ENCODE assay signal across 28 cellular contexts in the genomic region with DNA sequence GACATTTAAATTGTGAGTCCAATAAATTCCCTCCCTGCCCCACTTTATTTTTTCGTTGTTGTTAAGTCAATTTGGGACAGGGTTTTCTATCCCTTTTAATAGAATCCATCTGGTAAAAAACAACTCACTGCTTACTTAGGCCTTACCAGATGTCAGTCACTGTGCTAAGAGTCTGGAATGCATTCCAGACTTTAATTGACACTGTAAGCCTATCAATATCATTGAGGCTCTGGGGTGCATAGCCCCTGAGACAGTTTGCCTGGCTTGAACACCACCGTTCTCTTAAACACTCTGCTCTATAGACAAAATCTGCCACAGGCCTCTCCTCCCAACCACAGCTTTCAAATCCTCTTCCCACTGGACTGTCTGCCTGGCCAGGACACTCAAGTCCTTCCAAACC.
"Had no signal": no experiment of that assay in that cellular context is flagged by ENCODE, and none has a peak within 500 bp of the region (broad histone marks: within the 10 kb centered on the region; RNA-seq: fewer than 3 reads in every experiment).

No MANE protein-coding gene starts in this region.

- H3K9me3 ChIP-seq: neutrophil, pancreas, prostate gland, right lobe of liver, testis, transverse colon, upper lobe of right lung, uterus had no signal

- H3K4me3 Mint-ChIP-seq: naive thymus-derived CD4-positive, alpha-beta T cell; natural killer cell; nephron; neural progenitor cell; stimulated activated effector memory CD8-positive, alpha-beta T cell treated with anti-CD3 and anti-CD28 coated beads, Interleukin-12 subunit alpha, Interleukin-12 subunit beta, amount 100 ng/mL, for 72 hours; stimulated activated naive B cell treated with anti-CD40 and anti-IgM and Interleukin-4, amounts not matched to agents 10 μg/mL and 1 μg/mL and 100 μg/mL, for 72 hours; stimulated activated naive CD8-positive, alpha-beta T cell treated with anti-CD3 and anti-CD28 coated beads, Interleukin-15, amount 100 ng/mL, for 72 hours; type B pancreatic cell had no signal

- H3K27ac Mint-ChIP-seq: naive thymus-derived CD4-positive, alpha-beta T cell; natural killer cell; neural progenitor cell; stimulated activated effector memory CD8-positive, alpha-beta T cell treated with anti-CD3 and anti-CD28 coated beads, Interleukin-12 subunit alpha, Interleukin-12 subunit beta, amount 100 ng/mL, for 72 hours; stimulated activated naive B cell treated with anti-CD40 and anti-IgM and Interleukin-4, amounts not matched to agents 10 μg/mL and 1 μg/mL and 100 μg/mL, for 72 hours; stimulated activated naive CD8-positive, alpha-beta T cell treated with anti-CD3 and anti-CD28 coated beads, Interleukin-15, amount 100 ng/mL, for 72 hours; type B pancreatic cell had no signal

- H3K4me1 ChIP-seq: pancreas, prostate gland, right lobe of liver, sigmoid colon, suprapubic skin, testis, tibial artery, transverse colon, upper lobe of right lung, uterus had no signal

- H3K27ac ChIP-seq: neural progenitor cell, neutrophil, pancreas, prostate gland, right lobe of liver, sigmoid colon, suprapubic skin, testis, tibial artery, transverse colon, upper lobe of right lung, uterus had no signal

- H3K4me1 Mint-ChIP-seq: naive thymus-derived CD4-positive, alpha-beta T cell; natural killer cell; nephron; stimulated activated effector memory CD8-positive, alpha-beta T cell treated with anti-CD3 and anti-CD28 coated beads, Interleukin-12 subunit alpha, Interleukin-12 subunit beta, amount 100 ng/mL, for 72 hours; stimulated activated naive B cell treated with anti-CD40 and anti-IgM and Interleukin-4, amounts not matched to agents 10 μg/mL and 1 μg/mL and 100 μg/mL, for 72 hours; stimulated activated naive CD8-positive, alpha-beta T cell treated with anti-CD3 and anti-CD28 coated beads, Interleukin-15, amount 100 ng/mL, for 72 hours had no signal

- H3K4me3 ChIP-seq: neural progenitor cell, pancreas, prostate gland, right lobe of liver, sigmoid colon, suprapubic skin, testis, tibial artery, transverse colon, upper lobe of right lung, uterus had no signal

- H3K4me2 ChIP-seq: neural progenitor cell had no signal

- DNase-seq: naive thymus-derived CD4-positive, alpha-beta T cell; natural killer cell; nucleus accumbens; pancreas; right cardiac atrium; right lobe of liver; sigmoid colon; small intestine; stimulated activated CD4-positive, alpha-beta T cell treated with anti-CD3 and anti-CD28 coated beads, Interleukin-15, amount 100 ng/mL, for 24 hours; stimulated activated CD4-positive, alpha-beta T cell treated with anti-CD3 and anti-CD28 coated beads, Interleukin-2, amount 100 ng/mL, for 24 hours; stimulated activated CD4-positive, alpha-beta T cell treated with anti-CD3 and anti-CD28 coated beads, Interleukin-2, amount 100 ng/mL, for 48 hours; stimulated activated CD4-positive, alpha-beta T cell treated with anti-CD3 and anti-CD28 coated beads, Interleukin-4, amount 100 ng/mL, for 24 hours; stimulated activated naive B cell treated with anti-CD40 and anti-IgM and Interleukin-4, amounts not matched to agents 10 μg/mL and 1 μg/mL and 100 μg/mL, for 72 hours; stimulated activated naive CD8-positive, alpha-beta T cell treated with anti-CD3 and anti-CD28 coated beads, Interleukin-15, amount 100 ng/mL, for 72 hours; stimulated activated naive CD8-positive, alpha-beta T cell treated with anti-CD3 and anti-CD28 coated beads, Interleukin-15, Interleukin-2, amounts not matched to agents 100 U/mL and 50 U/mL, for 24 hours; substantia nigra; testis; tibial artery; transverse colon; upper lobe of right lung; uterus had no signal

- H3K36me3 ChIP-seq: neural progenitor cell, neutrophil, pancreas, prostate gland, right lobe of liver, sigmoid colon, suprapubic skin, tibial artery, transverse colon, upper lobe of right lung, uterus had no signal

- H3K9me3 Mint-ChIP-seq: natural killer cell, nephron, neural progenitor cell, type B pancreatic cell had no signal

- H3K36me3 Mint-ChIP-seq: natural killer cell; neural progenitor cell; stimulated activated effector memory CD8-positive, alpha-beta T cell treated with anti-CD3 and anti-CD28 coated beads, Interleukin-12 subunit alpha, Interleukin-12 subunit beta, amount 100 ng/mL, for 72 hours; stimulated activated naive B cell treated with anti-CD40 and anti-IgM and Interleukin-4, amounts not matched to agents 10 μg/mL and 1 μg/mL and 100 μg/mL, for 72 hours; type B pancreatic cell had no signal

- H3K27me3 ChIP-seq: neural progenitor cell, pancreas, right lobe of liver, sigmoid colon, suprapubic skin, testis, transverse colon, upper lobe of right lung, uterus had no signal

- H3K9ac ChIP-seq: neural progenitor cell had no signal

- H2AFZ ChIP-seq: neural progenitor cell had no signal

- ATAC-seq: naive thymus-derived CD4-positive, alpha-beta T cell; natural killer cell; pancreas; right cardiac atrium; right lobe of liver; stimulated activated effector memory CD8-positive, alpha-beta T cell treated with anti-CD3 and anti-CD28 coated beads, Interleukin-12 subunit alpha, Interleukin-12 subunit beta, amount 100 ng/mL, for 72 hours; stimulated activated naive B cell treated with anti-CD40 and anti-IgM and Interleukin-4, amounts not matched to agents 10 μg/mL and 1 μg/mL and 100 μg/mL, for 72 hours; stimulated activated naive CD8-positive, alpha-beta T cell treated with anti-CD3 and anti-CD28 coated beads, Interleukin-15, amount 100 ng/mL, for 72 hours; stimulated activated naive CD8-positive, alpha-beta T cell treated with anti-CD3 and anti-CD28 coated beads, Interleukin-15, Interleukin-2, amounts not matched to agents 100 U/mL and 50 U/mL, for 24 hours; upper lobe of right lung had no signal
